18 cellular contexts compared by ENCODE assay signal in the genomic region with DNA sequence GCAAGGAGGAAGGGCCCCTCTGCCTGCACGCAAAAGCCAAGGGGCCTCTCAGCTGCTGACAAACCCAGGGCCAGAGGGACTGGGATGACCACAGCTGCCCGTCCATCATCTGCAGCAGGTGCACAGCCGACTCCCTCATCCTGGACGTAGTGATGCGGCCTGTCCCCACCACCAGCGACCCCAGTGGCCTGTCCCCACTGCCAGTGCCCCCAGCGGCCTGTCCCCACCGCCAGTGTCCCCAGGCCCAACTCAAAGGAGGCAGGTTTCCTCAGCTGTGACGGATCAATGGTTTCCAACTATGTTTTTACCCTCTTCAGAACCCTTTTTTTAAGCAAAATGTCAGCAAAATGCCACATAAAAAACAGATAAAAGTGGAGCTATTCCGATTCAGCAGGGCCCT.
"Had no signal": no experiment of that assay in that cellular context is flagged by ENCODE, and none has a peak within 500 bp of the region (broad histone marks: within the 10 kb centered on the region; RNA-seq: fewer than 3 reads in every experiment).

No MANE protein-coding gene starts in this region.

- H3K36me3 Mint-ChIP-seq: natural killer cell treated with Interleukin-12 subunit alpha and Interleukin-12 subunit beta and Interleukin-15 and Interleukin-18, amount 100 ng/mL, for 72 hours had no signal

- H3K4me1 ChIP-seq: parathyroid adenoma, psoas muscle had no signal

- H3K27ac Mint-ChIP-seq: natural killer cell treated with Interleukin-12 subunit alpha and Interleukin-12 subunit beta and Interleukin-15 and Interleukin-18, amount 100 ng/mL, for 72 hours had no signal

- H3K9me3 ChIP-seq: heart right ventricle, left ventricle myocardium inferior, lower lobe of right lung, psoas muscle had no signal

- ATAC-seq: heart right ventricle; lower lobe of right lung; natural killer cell treated with Interleukin-12 subunit alpha and Interleukin-12 subunit beta and Interleukin-15 and Interleukin-18, amount 100 ng/mL, for 72 hours; psoas muscle; sciatic nerve had no signal

- H3K27ac ChIP-seq: dorsolateral prefrontal cortex, heart right ventricle, left ventricle myocardium inferior, lower lobe of right lung, parathyroid adenoma, psoas muscle had no signal

- H3K9ac ChIP-seq: parathyroid adenoma had no signal

- H3K36me3 ChIP-seq: heart right ventricle, left ventricle myocardium inferior had no signal

- DNase-seq: cortex of kidney; dorsolateral prefrontal cortex; effector CD8-positive, alpha-beta T cell; heart right ventricle; hypothalamus; left ventricle myocardium inferior; lower lobe of right lung; mesenchymal stem cell; midbrain; psoas muscle; retina; stimulated activated CD4-positive, alpha-beta T cell treated with anti-CD3 and anti-CD28 coated beads, Interleukin-2, amount 100 ng/mL, for 24 hours; stimulated activated CD4-positive, alpha-beta T cell treated with anti-CD3 and anti-CD28 coated beads, Interleukin-4, amount 100 ng/mL, for 4 hours; stimulated activated naive CD4-positive, alpha-beta T cell treated with Interleukin-2 at 50 U/mL for 16 hours had no signal

- H3K4me3 ChIP-seq: dorsolateral prefrontal cortex, heart right ventricle, left ventricle myocardium inferior, lower lobe of right lung, psoas muscle had no signal

- H3K27me3 ChIP-seq: dorsolateral prefrontal cortex, heart right ventricle had no signal

- H3K9me3 Mint-ChIP-seq: type B pancreatic cell had no signal

- H3K4me3 Mint-ChIP-seq: natural killer cell treated with Interleukin-12 subunit alpha and Interleukin-12 subunit beta and Interleukin-15 and Interleukin-18, amount 100 ng/mL, for 72 hours; type B pancreatic cell had no signal

- H3K27me3 Mint-ChIP-seq: natural killer cell treated with Interleukin-12 subunit alpha and Interleukin-12 subunit beta and Interleukin-15 and Interleukin-18, amount 100 ng/mL, for 72 hours; type B pancreatic cell had no signal

- H2AFZ ChIP-seq: parathyroid adenoma had no signal
